Comparison of ENCODE assay signal across 14 cellular contexts in the genomic region with DNA sequence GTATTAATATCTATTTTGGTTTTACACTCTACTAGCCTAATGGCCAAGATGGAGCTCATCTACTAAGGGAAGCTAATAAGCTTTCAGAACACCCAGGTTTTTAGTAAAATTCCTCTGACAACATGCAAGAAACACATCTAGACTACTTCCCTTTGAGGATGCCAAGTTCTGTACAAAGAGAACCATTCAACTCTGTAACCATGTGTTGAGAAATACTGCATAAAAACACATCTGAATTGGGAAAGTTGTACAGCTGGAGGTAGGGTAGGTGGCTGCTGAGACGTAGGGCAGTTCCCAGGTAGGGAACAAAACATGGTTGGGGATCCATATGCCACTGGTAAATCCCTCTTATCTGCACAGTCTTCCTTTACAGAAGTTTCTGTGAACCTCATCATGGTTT.
"Had no signal": no experiment of that assay in that cellular context is flagged by ENCODE, and none has a peak within 500 bp of the region (broad histone marks: within the 10 kb centered on the region; RNA-seq: fewer than 3 reads in every experiment).

No MANE protein-coding gene starts in this region.

- H3K27ac Mint-ChIP-seq: activated CD8-positive, alpha-beta T cell treated with anti-CD3 and anti-CD28 coated beads for 36 hours; activated naive CD4-positive, alpha-beta T cell treated with anti-CD3 and anti-CD28 coated beads for 36 hours; activated T-helper 1 cell treated with anti-CD3 and anti-CD28 coated beads, Interleukin-12 subunit alpha, Interleukin-12 subunit beta, Interleukin-2, Interleukin-4 antibody, amounts not matched to agents 30 ng/mL and 10 ng/mL and 1 ng/mL, durations not matched to agents 14 hours and 24 hours and 36 hours; memory B cell; nephron progenitor cell; T-cell had no signal

- H3K36me3 Mint-ChIP-seq: memory B cell, T-cell had no signal

- H3K4me3 Mint-ChIP-seq: activated CD8-positive, alpha-beta T cell treated with anti-CD3 and anti-CD28 coated beads for 36 hours; activated naive CD4-positive, alpha-beta T cell treated with anti-CD3 and anti-CD28 coated beads for 36 hours; activated T-helper 1 cell treated with anti-CD3 and anti-CD28 coated beads, Interleukin-12 subunit alpha, Interleukin-12 subunit beta, Interleukin-2, Interleukin-4 antibody, amounts not matched to agents 30 ng/mL and 10 ng/mL and 1 ng/mL, durations not matched to agents 14 hours and 24 hours and 36 hours; memory B cell; nephron progenitor cell; T-cell had no signal

- H3K27me3 ChIP-seq: thyroid gland had no signal

- H3K4me3 ChIP-seq: thyroid gland had no signal

- H3K9me3 ChIP-seq: thyroid gland had no signal

- H3K9me3 Mint-ChIP-seq: activated naive CD4-positive, alpha-beta T cell treated with anti-CD3 and anti-CD28 coated beads for 36 hours; memory B cell; nephron progenitor cell; T-cell had no signal

- H3K27ac ChIP-seq: thyroid gland had no signal

- ATAC-seq: activated CD8-positive, alpha-beta T cell treated with anti-CD3 and anti-CD28 coated beads for 36 hours; T-cell had no signal

- FAIRE-seq: small intestine had no signal

- DNase-seq: activated CD4-positive, alpha-beta T cell treated with anti-CD3 and anti-CD28 coated beads for 4 hours; activated CD8-positive, alpha-beta memory T cell treated with anti-CD3 and anti-CD28 coated beads, Interleukin-2, amount 50 U/mL, for 48 hours; activated CD8-positive, alpha-beta T cell treated with anti-CD3 and anti-CD28 coated beads for 36 hours; activated naive CD4-positive, alpha-beta T cell treated with anti-CD3 and anti-CD28 coated beads for 36 hours; central memory CD4-positive, alpha-beta T cell; cortex of kidney; effector memory CD4-positive, alpha-beta T cell; nephron progenitor cell; small intestine; T-cell; T1000 had no signal

- H3K36me3 ChIP-seq: thyroid gland had no signal

- H3K27me3 Mint-ChIP-seq: T-cell had no signal
